In genomic region chr12:41264281-41264680, GRCh38 we compare ENCODE assay signal across 10 cellular contexts.
DNase-seq lines count a peak whose midpoint lies in the region; ATAC-seq and TF ChIP-seq lines count a peak whose summit lies in the region.
"Had no signal": no experiment of that assay in that cellular context is flagged by ENCODE, and none has a peak within 500 bp of the region (broad histone marks: within the 10 kb centered on the region; RNA-seq: fewer than 3 reads in every experiment).

No MANE protein-coding gene starts in this region.

- H3K27ac ChIP-seq in H9 (ENCODE audit: insufficient read length, low read depth, low read length), result no peak overlapping the region
- H3K27ac ChIP-seq in PC-9, result no peak overlapping the region

- no peak overlapping the region for H4K91ac ChIP-seq in H9 (ENCODE audit: insufficient read length, low read depth, low read length)

- no peak overlapping the region for H4K8ac ChIP-seq in H9 (replicated peaks; ENCODE audit: insufficient read length, low read depth, low read length)

- no peaks in the 10 kb centered on the region for H3K79me1 ChIP-seq in H9 (ENCODE audit: insufficient read depth, low read depth, low read length, poor library complexity, severe bottlenecking)

- H3K23me2 ChIP-seq in H9 (ENCODE audit: insufficient read length, low read depth, low read length, poor library complexity, severe bottlenecking), result no peaks in the 10 kb centered on the region

- no peak overlapping the region for H2BK20ac ChIP-seq in H9 (ENCODE audit: low read depth, low read length, poor library complexity, severe bottlenecking)

- H3K4me1 Mint-ChIP-seq in H9, result no peaks in the 10 kb centered on the region
- peaks cover 2% of the 10 kb centered on the region for H3K4me1 Mint-ChIP-seq in glutamatergic neuron (ENCODE audit: low read depth, unreplicated experiment)

- TF ChIP-seq CTCF in H9 (conservative IDR thresholded peaks at IDR 0.05) (peak; percentile 58), PC-9 (conservative IDR thresholded peaks at IDR 0.05) (peak; percentile 64), glutamatergic neuron (IDR thresholded peaks at IDR 0.05; ENCODE audit: partially characterized antibody, unreplicated experiment) (peak; percentile 38)

- no peaks in the 10 kb centered on the region for H3K4me1 ChIP-seq in H9 (ENCODE audit: insufficient read depth, low read length)
- H3K4me1 ChIP-seq in PC-9 (replicated peaks; ENCODE audit: insufficient read depth), result no peaks in the 10 kb centered on the region

- H2BK15ac ChIP-seq in H9 (ENCODE audit: low read depth, low read length), result no peak overlapping the region

- H3K9me2 ChIP-seq in PC-9 (ENCODE audit: insufficient read depth), result no peaks in the 10 kb centered on the region

- intact Hi-C loops in PC-9 (cut with micrococcal nuclease; ENCODE audit: unreplicated experiment), result loop anchor here (5.0 kb wide), 1 partner anchor 758 kb away; no protein-coding TSS in a partner anchor

- no peak overlapping the region for H2BK120ac ChIP-seq in H9 (ENCODE audit: low read depth, low read length, poor library complexity, severe bottlenecking)

- no peak overlapping the region for H3K4ac ChIP-seq in H9 (ENCODE audit: low read depth, low read length)

- H2AK5ac ChIP-seq in H9 (ENCODE audit: insufficient read length, low read length), result no peak overlapping the region

- H3K18ac ChIP-seq in H9 (ENCODE audit: insufficient read length, low read depth, low read length), result no peak overlapping the region

- no peak overlapping the region for H2AFZ ChIP-seq in H9 (ENCODE audit: low read length)
- H2AFZ ChIP-seq in PC-9, result no peak overlapping the region

- H3K27ac Mint-ChIP-seq in H9 (no peak overlapping the region), glutamatergic neuron (ENCODE audit: unreplicated experiment) (no peak overlapping the region)
- H3K27ac Mint-ChIP-seq: dendritic cell treated with granulocyte-macrophage colony-stimulating factor and Interleukin-4, amounts not matched to agents 40 ng/mL and 50 ng/mL, for 4 days had no signal

- H3K4me3 Mint-ChIP-seq in H9, result no peak overlapping the region
- no peak overlapping the region for H3K4me3 Mint-ChIP-seq in glutamatergic neuron (ENCODE audit: unreplicated experiment)
- H3K4me3 Mint-ChIP-seq: dendritic cell treated with granulocyte-macrophage colony-stimulating factor and Interleukin-4, amounts not matched to agents 40 ng/mL and 50 ng/mL, for 4 days had no signal

- BruUV-seq in PC-9 (replicated peaks; lab: Mats Ljungman, UMichigan), result no TSS peak

- H2BK12ac ChIP-seq in H9 (ENCODE audit: insufficient read length, low read depth, low read length), result no peak overlapping the region

- H3K79me2 ChIP-seq in H9 (ENCODE audit: insufficient read depth, low read length) (no peaks in the 10 kb centered on the region), PC-9 (ENCODE audit: low read depth) (no peaks in the 10 kb centered on the region)

- CTCF ChIA-PET in PC-9 (lab: Charles Lee), result interaction anchor here (0.8 kb wide), 1 partner anchor 759 kb away, joined by 5 read pairs; no protein-coding TSS in a partner anchor

- H3K9me3 Mint-ChIP-seq in H9 (no peaks in the 10 kb centered on the region), glutamatergic neuron (ENCODE audit: unreplicated experiment) (no peaks in the 10 kb centered on the region)
- H3K9me3 Mint-ChIP-seq: dendritic cell treated with granulocyte-macrophage colony-stimulating factor and Interleukin-4, amounts not matched to agents 40 ng/mL and 50 ng/mL, for 4 days had no signal

- H3K27me3 ChIP-seq in H9 (ENCODE audit: insufficient read depth, low read length) (no peaks in the 10 kb centered on the region), PC-9 (ENCODE audit: insufficient read depth, low read depth) (no peaks in the 10 kb centered on the region)

- H3K4me3 ChIP-seq in PC-9, result no peak overlapping the region

- no peaks in the 10 kb centered on the region for H3F3A ChIP-seq in PC-9 (ENCODE audit: insufficient read depth, low read depth)

- H3K36me3 ChIP-seq in PC-9 (ENCODE audit: low read depth), result no peaks in the 10 kb centered on the region

- H2BK5ac ChIP-seq in H9 (ENCODE audit: insufficient read length, low read length), result no peak overlapping the region

- H4K20me1 ChIP-seq in H9 (ENCODE audit: control insufficient read depth, insufficient read depth, insufficient read length) (no peaks in the 10 kb centered on the region), PC-9 (ENCODE audit: insufficient read depth) (no peaks in the 10 kb centered on the region)

- no peak overlapping the region for H3K23ac ChIP-seq in H9 (ENCODE audit: insufficient read length, low read depth, low read length)

- ATAC-seq in GM21367 (IDR thresholded peaks at IDR 0.05; ENCODE audit: unreplicated experiment), result no peak

- H3K36me3 Mint-ChIP-seq in H9 (ENCODE audit: insufficient read depth in 1 of 3, low read depth in 3 of 3), result no peaks in the 10 kb centered on the region
- H3K36me3 Mint-ChIP-seq in glutamatergic neuron (ENCODE audit: unreplicated experiment), result no peaks in the 10 kb centered on the region

- H4K5ac ChIP-seq in H9 (ENCODE audit: insufficient read length, low read depth, low read length), result no peak overlapping the region

- DNase-seq in AML-193 (lab: John Stamatoyannopoulos, UW), result peak; percentile 31 to 51
- no peak for DNase-seq in H9
- no peak for DNase-seq in PC-9
- no peak for DNase-seq in glutamatergic neuron
- no peak for DNase-seq in stimulated activated CD4-positive, alpha-beta T cell treated with anti-CD3 and anti-CD28 coated beads, Interleukin-4, amount 100 ng/mL, for 24 hours
- no peak for DNase-seq in COLO668 (lab: John Stamatoyannopoulos, UW; ENCODE audit: unreplicated experiment)
- no peak for DNase-seq in NCI-H226
- DNase-seq: stimulated activated CD4-positive, alpha-beta T cell treated with anti-CD3 and anti-CD28 coated beads, Interleukin-15, amount 100 ng/mL, for 24 hours had no signal

- H3K9me3 ChIP-seq in H9 (ENCODE audit: control insufficient read depth, low read depth, low read length) (no peaks in the 10 kb centered on the region), PC-9 (ENCODE audit: insufficient read depth, low read depth) (no peaks in the 10 kb centered on the region)

- H3K56ac ChIP-seq in H9 (ENCODE audit: insufficient read length, low read depth, low read length), result no peak overlapping the region

- no peak overlapping the region for H3K4me2 ChIP-seq in H9 (ENCODE audit: insufficient read depth, insufficient read length, low read length)
- no peak overlapping the region for H3K4me2 ChIP-seq in PC-9

- POLR2A ChIA-PET in PC-9 (lab: Charles Lee; ENCODE audit: unreplicated experiment), result no interaction called here

- H3K27me3 Mint-ChIP-seq in H9 (ENCODE audit: low read depth), result no peaks in the 10 kb centered on the region; the same call in 1 of the 2 replicates
- H3K27me3 Mint-ChIP-seq in glutamatergic neuron (ENCODE audit: unreplicated experiment), result no peaks in the 10 kb centered on the region
- H3K27me3 Mint-ChIP-seq: dendritic cell treated with granulocyte-macrophage colony-stimulating factor and Interleukin-4, amounts not matched to agents 40 ng/mL and 50 ng/mL, for 4 days had no signal

- H3K14ac ChIP-seq in H9 (ENCODE audit: insufficient read depth, low read length), result no peak overlapping the region

- no peak overlapping the region for H3T11ph ChIP-seq in H9 (ENCODE audit: low read length)

- H3K9ac ChIP-seq in H9 (ENCODE audit: extremely low read depth, insufficient read length, low read length), result no peak overlapping the region

Comparison
In these comparisons a context has a peak if more than half of its experiments do, and no peak if none do; other contexts are left out.
1. DNase-seq: peak in AML-193 (2 of 2); none in H9 (single experiment), PC-9 (0 of 2), glutamatergic neuron (single experiment), stimulated activated CD4-positive, alpha-beta T cell treated with anti-CD3 and anti-CD28 coated beads, Interleukin-4, amount 100 ng/mL, for 24 hours (single experiment), COLO668 (single experiment) and NCI-H226 (single experiment).
2. Peak in every context shown above with its lines, with median percentiles within 50 percentile points of each other: CTCF ChIP-seq.